ENCODE assay signal across 20 cellular contexts in genomic region chr1:204909109-204909508, GRCh38. TPM values are rescaled to one million over a fixed set of nuclear protein-coding genes. Genes with fewer than 3 reads are reported as not detected.
DNase-seq lines count a peak whose midpoint lies in the region; ATAC-seq and TF ChIP-seq lines count a peak whose summit lies in the region.
"Had no signal": no experiment of that assay in that cellular context is flagged by ENCODE, and none has a peak within 500 bp of the region (broad histone marks: within the 10 kb centered on the region; RNA-seq: fewer than 3 reads in every experiment).

No MANE protein-coding gene starts in this region.

- H3K27me3 ChIP-seq in heart right ventricle, result peaks cover 0 to 26% (median 0%) of the 10 kb centered on the region in 7 donors
- H3K27me3 ChIP-seq: SJCRH30 had no signal

- H3K4me1 Mint-ChIP-seq in activated T-cell treated with anti-CD3 and anti-CD28 coated beads, Interleukin-2, amount 50 U/mL, for 72 hours (ENCODE audit: low read depth), result peaks cover 8% of the 10 kb centered on the region
- H3K4me1 Mint-ChIP-seq in activated T-cell treated with anti-CD3 and anti-CD28 coated beads, Interleukin-2, amount 50 U/mL, for 24 hours (ENCODE audit: low read depth), result peaks cover 2% of the 10 kb centered on the region

- peaks cover 0 to 8% (median 0%) of the 10 kb centered on the region in 11 donors for H3K9me3 ChIP-seq in heart right ventricle
- H3K9me3 ChIP-seq: SJCRH30 had no signal

- no peak overlapping the region for H3K27ac ChIP-seq in heart right ventricle
- H3K27ac ChIP-seq: C4-2B, RWPE1, SJCRH30 had no signal

- 91 to 92% methylated on average over 3 of the region's 3 CpGs for WGBS in heart right ventricle, 2 donors

- H3K36me3 Mint-ChIP-seq in activated T-cell treated with anti-CD3 and anti-CD28 coated beads, Interleukin-2, amount 50 U/mL, for 72 hours (ENCODE audit: insufficient read depth in 2 of 2), result no peaks in the 10 kb centered on the region
- H3K36me3 Mint-ChIP-seq in activated T-cell treated with anti-CD3 and anti-CD28 coated beads, Interleukin-2, amount 50 U/mL, for 24 hours (ENCODE audit: low read depth), result no peaks in the 10 kb centered on the region

- no peak for DNase-seq in activated T-cell treated with anti-CD3 and anti-CD28 coated beads, Interleukin-2, amount 50 U/mL, for 72 hours
- DNase-seq in activated T-cell treated with anti-CD3 and anti-CD28 coated beads, Interleukin-2, amount 50 U/mL, for 24 hours, result no peak
- peak; percentile 14 for DNase-seq in RKO (ENCODE audit: low spot score)
- DNase-seq in fibroblast of mammary gland (ENCODE audit: low read depth), result peak; percentile 43
- no peak for DNase-seq in stimulated activated CD4-positive, alpha-beta T cell treated with anti-CD3 and anti-CD28 coated beads, Interleukin-4, amount 100 ng/mL, for 1 hour
- no peak for DNase-seq in heart right ventricle
- DNase-seq in SIG-M5 treated with dmso at 0.1 percent for 504 hours (lab: John Stamatoyannopoulos, UW; ENCODE audit: unreplicated experiment), result no peak
- DNase-seq in activated naive CD4-positive, alpha-beta T cell (lab: John Stamatoyannopoulos, UW), result no peak
- DNase-seq: DMS 273 treated with DMSO at 0.1 percent for 48 hours, GF-D8, MM.1S, NCI-H1105 treated with DMSO at 0.1 percent for 48 hours, NCI-H1930, NCI-H2171, NCI-H446, NCI-H69, SJCRH30 had no signal

- H3K4me3 Mint-ChIP-seq in activated T-cell treated with anti-CD3 and anti-CD28 coated beads, Interleukin-2, amount 50 U/mL, for 72 hours, result no peak overlapping the region
- H3K4me3 Mint-ChIP-seq in activated T-cell treated with anti-CD3 and anti-CD28 coated beads, Interleukin-2, amount 50 U/mL, for 24 hours, result no peak overlapping the region

- TF ChIP-seq CTCF in fibroblast of mammary gland (conservative IDR thresholded peaks at IDR 0.05; ENCODE audit: control insufficient read depth, insufficient read depth, low read depth, low read length) (no peak), heart right ventricle (IDR thresholded peaks at IDR 0.05) (no peak)

- H3K4me1 ChIP-seq in heart right ventricle, result no peaks in the 10 kb centered on the region

- H3K4me3 ChIP-seq in fibroblast of mammary gland (ENCODE audit: control insufficient read depth, low read depth, low read length), result no peak overlapping the region
- no peak overlapping the region for H3K4me3 ChIP-seq in heart right ventricle
- H3K4me3 ChIP-seq: SJCRH30 had no signal

- no peaks in the 10 kb centered on the region for H3K36me3 ChIP-seq in heart right ventricle

- H3K27me3 Mint-ChIP-seq in activated T-cell treated with anti-CD3 and anti-CD28 coated beads, Interleukin-2, amount 50 U/mL, for 72 hours (ENCODE audit: low read depth), result peaks cover 23% of the 10 kb centered on the region
- peaks cover 33% of the 10 kb centered on the region for H3K27me3 Mint-ChIP-seq in activated T-cell treated with anti-CD3 and anti-CD28 coated beads, Interleukin-2, amount 50 U/mL, for 24 hours

- H3K9me3 Mint-ChIP-seq in activated T-cell treated with anti-CD3 and anti-CD28 coated beads, Interleukin-2, amount 50 U/mL, for 72 hours, result peaks cover 0 to under 1% of the 10 kb centered on the region in 2 donors
- no peaks in the 10 kb centered on the region for H3K9me3 Mint-ChIP-seq in activated T-cell treated with anti-CD3 and anti-CD28 coated beads, Interleukin-2, amount 50 U/mL, for 24 hours

- H3K27ac Mint-ChIP-seq in activated T-cell treated with anti-CD3 and anti-CD28 coated beads, Interleukin-2, amount 50 U/mL, for 72 hours, result no peak overlapping the region
- no peak overlapping the region for H3K27ac Mint-ChIP-seq in activated T-cell treated with anti-CD3 and anti-CD28 coated beads, Interleukin-2, amount 50 U/mL, for 24 hours

- peak; percentile 69 to 74 for ATAC-seq in activated T-cell treated with anti-CD3 and anti-CD28 coated beads, Interleukin-2, amount 50 U/mL, for 72 hours (replicated peaks in 1 of 2)
- ATAC-seq in heart right ventricle, result no peak
- ATAC-seq: HepG2 had no signal

- intact Hi-C loops in heart right ventricle (cut with DNase I), result no loop called here

RNA-seq across cellular contexts. Expression of gene NFASC, which starts 38.4 kb away (rescaled TPM):
- total RNA-seq in activated T-cell treated with anti-CD3 and anti-CD28 coated beads, Interleukin-2, amount 50 U/mL, for 72 hours, result under 1 TPM; 0.23 to 0.38 TPM
- total RNA-seq in heart right ventricle, result 10 to 100 TPM in 5 of 10 donors, 1 to 10 TPM in 5; 5.2 to 16.3 (median 9.2) TPM
- 10 to 100 TPM in 1 of 2 donors, 1 to 10 TPM in 1; 1.9 to 24.1 TPM for polyA plus RNA-seq in heart right ventricle
- total RNA-seq: HepG2 had no signal
- polyA plus RNA-seq: HepG2 had no signal

Comparison
In these comparisons a context has a peak if more than half of its experiments do, and no peak if none do; other contexts are left out.
1. ATAC-seq: peak in activated T-cell treated with anti-CD3 and anti-CD28 coated beads, Interleukin-2, amount 50 U/mL, for 72 hours (2 of 2); none in heart right ventricle (0 of 8).
2. DNase-seq: peak in RKO (single experiment) and fibroblast of mammary gland (single experiment); none in activated T-cell treated with anti-CD3 and anti-CD28 coated beads, Interleukin-2, amount 50 U/mL, for 72 hours (0 of 2), activated T-cell treated with anti-CD3 and anti-CD28 coated beads, Interleukin-2, amount 50 U/mL, for 24 hours (single experiment), stimulated activated CD4-positive, alpha-beta T cell treated with anti-CD3 and anti-CD28 coated beads, Interleukin-4, amount 100 ng/mL, for 1 hour (single experiment), heart right ventricle (0 of 2), SIG-M5 treated with dmso at 0.1 percent for 504 hours (single experiment) and activated naive CD4-positive, alpha-beta T cell (0 of 4).
3. RNA of gene NFASC, which starts 38.4 kb away (total RNA-seq): 5.2 to 16.3 TPM in heart right ventricle; 0.23 to 0.38 TPM in activated T-cell treated with anti-CD3 and anti-CD28 coated beads, Interleukin-2, amount 50 U/mL, for 72 hours; every median in the first group is over 4 times any median in the second.